In the genomic region with DNA sequence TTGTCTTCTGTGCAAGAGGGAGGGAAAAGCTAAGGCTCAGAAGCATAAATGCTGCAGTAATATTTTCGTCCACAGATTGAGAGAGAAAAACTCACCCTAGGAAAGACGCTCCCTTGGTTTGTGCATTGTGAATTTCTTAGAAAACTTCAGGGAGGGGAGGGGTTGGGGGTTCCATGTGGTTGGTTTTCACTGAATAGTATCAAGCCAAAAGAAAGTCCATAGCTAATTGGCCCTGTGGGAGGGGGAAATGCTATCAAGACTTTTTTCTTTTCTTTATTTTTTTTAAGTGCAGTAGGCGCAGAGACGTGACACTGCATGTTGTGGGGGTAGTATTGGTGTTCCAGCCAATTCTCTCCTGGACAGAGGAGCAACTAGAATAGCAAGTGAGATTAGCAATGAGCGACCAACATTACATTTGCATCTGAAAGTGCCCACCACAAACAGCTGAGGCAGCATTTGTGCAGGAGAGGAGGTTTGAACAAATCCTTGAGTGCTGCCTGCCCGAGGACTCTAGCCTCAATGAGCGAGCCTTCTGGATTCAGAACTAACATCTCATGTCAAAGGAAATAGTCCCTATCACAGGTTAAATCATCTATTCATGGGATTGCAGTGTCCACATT, we compare ENCODE assay signal across 25 cellular contexts.
A peak's percentile ranks its signal among the peaks of the same experiment; 100 is the strongest.
DNase-seq lines count a peak whose midpoint lies in the region; ATAC-seq and TF ChIP-seq lines count a peak whose summit lies in the region.
"Had no signal": no experiment of that assay in that cellular context is flagged by ENCODE, and none has a peak within 500 bp of the region (broad histone marks: within the 10 kb centered on the region; RNA-seq: fewer than 3 reads in every experiment).

No MANE protein-coding gene starts in this region.

- no peak overlapping the region for H3K4me2 ChIP-seq in neural cell (ENCODE audit: low read length)

- H3K9me2 ChIP-seq in neural cell (ENCODE audit: insufficient read depth, low read length), result no peaks in the 10 kb centered on the region

- no peaks in the 10 kb centered on the region for H3K36me3 ChIP-seq in SK-N-MC (ENCODE audit: insufficient read depth, low read length)
- no peaks in the 10 kb centered on the region for H3K36me3 ChIP-seq in endodermal cell (ENCODE audit: control insufficient read depth, insufficient read depth, low read length)
- H3K36me3 ChIP-seq in neural cell (ENCODE audit: insufficient read depth, low read length), result no peaks in the 10 kb centered on the region
- H3K36me3 ChIP-seq: MG63, SJSA1, WERI-Rb-1 had no signal

- ATAC-seq in activated T-cell treated with anti-CD3 and anti-CD28 coated beads, Interleukin-2, amount 50 U/mL, for 72 hours (replicated peaks in 1 of 2), result no peak
- ATAC-seq: foreskin keratinocyte had no signal

- 64 to 71% methylated on average over 7 of the region's 7 CpGs for whole genome bisulfite sequencing in endodermal cell (ENCODE audit: insufficient coverage in 1 of 2, insufficient read length in 1 of 2), 2 experiments

- H4K20me1 ChIP-seq in neural cell (ENCODE audit: insufficient read depth), result no peaks in the 10 kb centered on the region

- no peaks in the 10 kb centered on the region for H3K9me3 ChIP-seq in SK-N-MC (ENCODE audit: low read depth, low read length)
- H3K9me3 ChIP-seq in endodermal cell (ENCODE audit: control insufficient read depth, low read length), result no peaks in the 10 kb centered on the region
- no peaks in the 10 kb centered on the region for H3K9me3 ChIP-seq in neural cell (ENCODE audit: low read length)
- H3K9me3 ChIP-seq: MG63, SJSA1 had no signal

- peaks cover 3% of the 10 kb centered on the region for H3F3A ChIP-seq in neural cell (ENCODE audit: insufficient read depth, low read length, poor library complexity, severe bottlenecking)

- H3K27ac ChIP-seq in SK-N-MC (no peak overlapping the region), endodermal cell (ENCODE audit: low read depth, low read length) (peak overlapping the region; percentile 92), neural cell (ENCODE audit: low read length) (no peak overlapping the region), substantia nigra (ENCODE audit: low read depth, low read length, poor library complexity, severe bottlenecking) (no peak overlapping the region)
- H3K27ac ChIP-seq: dorsolateral prefrontal cortex, foreskin keratinocyte, SJSA1, WERI-Rb-1 had no signal

- H2AFZ ChIP-seq in neural cell (ENCODE audit: low read depth, low read length), result peak overlapping the region; percentile 21

- DNase-seq in ELF-1 (ENCODE audit: low read depth, low spot score) (peak; percentile 37), SK-N-MC (ENCODE audit: low read depth, low spot score) (no peak), endodermal cell (no peak), AG20443 (ENCODE audit: low spot score) (no peak), substantia nigra (lab: John Stamatoyannopoulos, UW) (no peak), NCI-H146 treated with DMSO at 0.1 percent for 48 hours (lab: John Stamatoyannopoulos, UW; ENCODE audit: unreplicated experiment) (no peak)
- no peak for DNase-seq in activated T-cell treated with anti-CD3 and anti-CD28 coated beads, Interleukin-2, amount 50 U/mL, for 72 hours
- DNase-seq: ACHN; activated CD4-positive, alpha-beta memory T cell treated with anti-CD3 and anti-CD28 coated beads for 36 hours; activated gamma-delta T cell treated with Interleukin-2 at 50 U/mL for 16 hours; amniotic stem cell; caudate nucleus; dorsolateral prefrontal cortex; foreskin keratinocyte; GDM1; hippocampal formation; MG63; NCI-H1694; NCI-H226; stimulated activated CD4-positive, alpha-beta T cell treated with anti-CD3 and anti-CD28 coated beads, Interleukin-15, amount 100 ng/mL, for 24 hours; WERI-Rb-1 had no signal

- H3K4me3 ChIP-seq in SK-N-MC (peak overlapping the region; percentile 52), endodermal cell (ENCODE audit: low read length) (no peak overlapping the region), neural cell (ENCODE audit: low read length) (no peak overlapping the region)
- H3K4me3 ChIP-seq: MG63, SJSA1 had no signal

- no peaks in the 10 kb centered on the region for H3K27me3 Mint-ChIP-seq in endodermal cell (ENCODE audit: insufficient read depth)
- H3K27me3 Mint-ChIP-seq in activated T-cell treated with anti-CD3 and anti-CD28 coated beads, Interleukin-2, amount 50 U/mL, for 72 hours (ENCODE audit: low read depth), result peaks cover 10% of the 10 kb centered on the region

- TF ChIP-seq CTCF in endodermal cell (conservative IDR thresholded peaks at IDR 0.05) (no peak), neural cell (IDR thresholded peaks at IDR 0.05; ENCODE audit: poor library complexity, severe bottlenecking) (peak; percentile 13)

- H3K27ac Mint-ChIP-seq in endodermal cell, result no peak overlapping the region
- no peak overlapping the region for H3K27ac Mint-ChIP-seq in activated T-cell treated with anti-CD3 and anti-CD28 coated beads, Interleukin-2, amount 50 U/mL, for 72 hours
- H3K27ac Mint-ChIP-seq: activated CD4-positive, alpha-beta memory T cell treated with anti-CD3 and anti-CD28 coated beads for 36 hours; CD14-positive monocyte; IgD-negative memory B cell had no signal

- no peaks in the 10 kb centered on the region for H3K79me2 ChIP-seq in neural cell (replicated peaks; ENCODE audit: insufficient read depth, low read length)

- H3K4me1 ChIP-seq in endodermal cell (ENCODE audit: control insufficient read depth, insufficient read depth, low read length), result no peaks in the 10 kb centered on the region
- H3K4me1 ChIP-seq: foreskin keratinocyte, SJSA1 had no signal

- peaks cover 18% of the 10 kb centered on the region for H3K9me3 Mint-ChIP-seq in endodermal cell
- H3K9me3 Mint-ChIP-seq in activated T-cell treated with anti-CD3 and anti-CD28 coated beads, Interleukin-2, amount 50 U/mL, for 72 hours, result no peaks in the 10 kb centered on the region
- H3K9me3 Mint-ChIP-seq: activated CD4-positive, alpha-beta memory T cell treated with anti-CD3 and anti-CD28 coated beads for 36 hours; IgD-negative memory B cell had no signal

- peaks cover 3% of the 10 kb centered on the region for H3K4me1 Mint-ChIP-seq in endodermal cell
- no peaks in the 10 kb centered on the region for H3K4me1 Mint-ChIP-seq in activated T-cell treated with anti-CD3 and anti-CD28 coated beads, Interleukin-2, amount 50 U/mL, for 72 hours (ENCODE audit: low read depth)
- H3K4me1 Mint-ChIP-seq: CD14-positive monocyte, IgD-negative memory B cell had no signal

- H3K27me3 ChIP-seq in endodermal cell (ENCODE audit: control insufficient read depth, insufficient read depth, low read length, poor library complexity, severe bottlenecking) (no peaks in the 10 kb centered on the region), neural cell (ENCODE audit: insufficient read depth, low read depth, low read length) (no peaks in the 10 kb centered on the region)
- H3K27me3 ChIP-seq: foreskin keratinocyte, MG63 had no signal

- H3K9ac ChIP-seq in SK-N-MC (ENCODE audit: insufficient read length) (no peak overlapping the region), endodermal cell (ENCODE audit: extremely low read depth, low read length, poor library complexity, severe bottlenecking) (no peak overlapping the region), neural cell (ENCODE audit: low read length) (no peak overlapping the region)

- H3K36me3 Mint-ChIP-seq in endodermal cell (ENCODE audit: low read depth), result no peaks in the 10 kb centered on the region
- no peaks in the 10 kb centered on the region for H3K36me3 Mint-ChIP-seq in activated T-cell treated with anti-CD3 and anti-CD28 coated beads, Interleukin-2, amount 50 U/mL, for 72 hours (ENCODE audit: insufficient read depth in 2 of 2)
- H3K36me3 Mint-ChIP-seq: activated CD4-positive, alpha-beta memory T cell treated with anti-CD3 and anti-CD28 coated beads for 36 hours; CD14-positive monocyte; IgD-negative memory B cell had no signal

- no peak for TF ChIP-seq EP300 in neural cell (conservative IDR thresholded peaks at IDR 0.05; ENCODE audit: poor library complexity, severe bottlenecking)

- no peak for TF ChIP-seq RAD21 in neural cell (conservative IDR thresholded peaks at IDR 0.05)

- no peak overlapping the region for H3K4me3 Mint-ChIP-seq in endodermal cell
- H3K4me3 Mint-ChIP-seq in activated T-cell treated with anti-CD3 and anti-CD28 coated beads, Interleukin-2, amount 50 U/mL, for 72 hours, result no peak overlapping the region
- H3K4me3 Mint-ChIP-seq: activated CD4-positive, alpha-beta memory T cell treated with anti-CD3 and anti-CD28 coated beads for 36 hours; CD14-positive monocyte; IgD-negative memory B cell had no signal

TF ChIP-seq in neural cell, 6 proteins besides CTCF, POLR2A, EP300 and RAD21:
- no peak for TF ChIP-seq SMC3 (conservative IDR thresholded peaks at IDR 0.05; ENCODE audit: poor library complexity)
- TF ChIP-seq TAF1 (IDR thresholded peaks at IDR 0.05; ENCODE audit: low read depth), result no peak
- no peak for TF ChIP-seq MXI1 (conservative IDR thresholded peaks at IDR 0.05; ENCODE audit: poor library complexity, severe bottlenecking)
- TF ChIP-seq, protein P1, sequence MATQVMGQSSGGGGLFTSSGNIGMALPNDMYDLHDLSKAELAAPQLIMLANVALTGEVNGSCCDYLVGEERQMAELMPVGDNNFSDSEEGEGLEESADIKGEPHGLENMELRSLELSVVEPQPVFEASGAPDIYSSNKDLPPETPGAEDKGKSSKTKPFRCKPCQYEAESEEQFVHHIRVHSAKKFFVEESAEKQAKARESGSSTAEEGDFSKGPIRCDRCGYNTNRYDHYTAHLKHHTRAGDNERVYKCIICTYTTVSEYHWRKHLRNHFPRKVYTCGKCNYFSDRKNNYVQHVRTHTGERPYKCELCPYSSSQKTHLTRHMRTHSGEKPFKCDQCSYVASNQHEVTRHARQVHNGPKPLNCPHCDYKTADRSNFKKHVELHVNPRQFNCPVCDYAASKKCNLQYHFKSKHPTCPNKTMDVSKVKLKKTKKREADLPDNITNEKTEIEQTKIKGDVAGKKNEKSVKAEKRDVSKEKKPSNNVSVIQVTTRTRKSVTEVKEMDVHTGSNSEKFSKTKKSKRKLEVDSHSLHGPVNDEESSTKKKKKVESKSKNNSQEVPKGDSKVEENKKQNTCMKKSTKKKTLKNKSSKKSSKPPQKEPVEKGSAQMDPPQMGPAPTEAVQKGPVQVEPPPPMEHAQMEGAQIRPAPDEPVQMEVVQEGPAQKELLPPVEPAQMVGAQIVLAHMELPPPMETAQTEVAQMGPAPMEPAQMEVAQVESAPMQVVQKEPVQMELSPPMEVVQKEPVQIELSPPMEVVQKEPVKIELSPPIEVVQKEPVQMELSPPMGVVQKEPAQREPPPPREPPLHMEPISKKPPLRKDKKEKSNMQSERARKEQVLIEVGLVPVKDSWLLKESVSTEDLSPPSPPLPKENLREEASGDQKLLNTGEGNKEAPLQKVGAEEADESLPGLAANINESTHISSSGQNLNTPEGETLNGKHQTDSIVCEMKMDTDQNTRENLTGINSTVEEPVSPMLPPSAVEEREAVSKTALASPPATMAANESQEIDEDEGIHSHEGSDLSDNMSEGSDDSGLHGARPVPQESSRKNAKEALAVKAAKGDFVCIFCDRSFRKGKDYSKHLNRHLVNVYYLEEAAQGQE (IDR thresholded peaks at IDR 0.05; ENCODE audit: borderline replicate concordance), result no peak
- no peak for TF ChIP-seq POLR2AphosphoS5 (IDR thresholded peaks at IDR 0.05)
- no peak for TF ChIP-seq EZH2 (IDR thresholded peaks at IDR 0.05; ENCODE audit: borderline replicate concordance, insufficient read depth, low read length, poor library complexity, severe bottlenecking)
